In genomic region chr1:77421504-77422233, GRCh38 we compare ENCODE assay signal across 1 cellular context.
TF ChIP-seq lines count a peak whose summit lies in the region.

No MANE protein-coding gene starts in this region.

TF ChIP-seq in HepG2, 621 proteins besides CTCF, POLR2A, EP300 and RAD21 (continued from another document):
- TF ChIP-seq RERE (CRISPR knock-in tag; IDR thresholded peaks at IDR 0.05; ENCODE audit: low read depth) (no peak), ZNF160 (CRISPR knock-in tag; IDR thresholded peaks at IDR 0.05) (no peak), ETV6 (CRISPR knock-in tag; conservative IDR thresholded peaks at IDR 0.05) (no peak), SPEN (CRISPR knock-in tag; IDR thresholded peaks at IDR 0.05; ENCODE audit: low read depth) (no peak), THAP11 (CRISPR knock-in tag; IDR thresholded peaks at IDR 0.05) (no peak)
